In the genomic region with DNA sequence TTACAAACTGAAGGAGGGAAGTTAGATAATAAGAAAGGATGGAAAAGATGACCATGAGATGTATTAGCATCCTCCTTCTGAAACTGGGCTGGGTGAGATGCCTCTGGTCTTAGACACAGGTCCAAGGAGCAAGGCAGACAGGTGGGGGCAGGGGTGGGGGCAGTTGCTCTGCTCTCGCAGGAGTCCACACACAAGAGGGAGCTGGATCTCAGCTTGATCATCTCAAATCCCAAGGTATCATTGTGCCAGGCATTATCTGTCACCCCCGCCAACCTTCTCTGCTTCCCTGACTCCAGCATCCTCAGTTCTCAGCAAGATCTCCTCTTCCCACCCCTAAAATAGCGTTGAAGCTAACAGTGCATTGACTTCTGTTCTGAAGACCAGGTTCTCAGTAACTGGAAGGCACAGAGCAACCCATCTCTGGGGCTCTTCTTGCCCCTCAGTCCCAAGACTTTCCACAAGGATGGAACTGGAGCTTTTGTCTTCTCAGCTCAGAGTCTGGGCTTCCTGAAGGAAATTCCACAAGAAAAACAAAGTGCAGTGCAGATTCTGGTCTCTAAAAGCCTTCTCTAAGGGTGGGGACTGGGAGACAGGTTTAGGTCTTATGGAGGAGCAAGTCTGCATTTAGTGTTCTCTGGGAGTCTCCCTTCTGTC, we compare ENCODE assay signal across 8 cellular contexts. TPM values are rescaled to one million over a fixed set of nuclear protein-coding genes. Genes with fewer than 3 reads are reported as not detected.
A peak's percentile ranks its signal among the peaks of the same experiment; 100 is the strongest.
DNase-seq lines count a peak whose midpoint lies in the region; ATAC-seq, FAIRE-seq and TF ChIP-seq lines count a peak whose summit lies in the region.

No MANE protein-coding gene starts in this region.

- FAIRE-seq in HepG2 (lab: Jason Lieb, UNC), result peak; percentile 34

- H3K4me2 ChIP-seq in HepG2 (ENCODE audit: low read depth, low read length), result peak overlapping the region; percentile 90

- TF ChIP-seq POLR2A in HepG2 (IDR thresholded peaks at IDR 0.05; ENCODE audit: insufficient read depth in 1 of 2, low read depth in 2 of 2, low read length in 2 of 2) (no peak), thyroid gland (IDR thresholded peaks at IDR 0.05) (no peak)

- peaks cover 70% of the 10 kb centered on the region for H3K36me3 Mint-ChIP-seq in activated T-cell treated with anti-CD3 and anti-CD28 coated beads, Interleukin-2, amount 50 U/mL, for 24 hours (ENCODE audit: low read depth)

- H3K27ac Mint-ChIP-seq in activated T-cell treated with anti-CD3 and anti-CD28 coated beads, Interleukin-2, amount 50 U/mL, for 24 hours, result peak overlapping the region; percentile 96

- no peaks in the 10 kb centered on the region; the same call in none of the 2 replicates for H4K20me1 ChIP-seq in HepG2 (ENCODE audit: insufficient read depth, low read length)

- POLR2A ChIA-PET in HepG2 (lab: Yijun Ruan, JAX), result interaction anchor here (1.2 to 3.5 kb wide), 6 partner anchors 13 to 169 kb away, joined by 4 to 16 read pairs (median 5); a partner anchor contains a TSS

- H3K4me1 ChIP-seq in adipocyte (ENCODE audit: control insufficient read depth, insufficient read depth, low read length) (peaks cover 24% of the 10 kb centered on the region), HepG2 (ENCODE audit: insufficient read depth, low read length) (peaks cover 41% of the 10 kb centered on the region), thyroid gland (peaks cover 16 to 43% of the 10 kb centered on the region in 2 donors)

- TF ChIP-seq EP300 in HepG2 (IDR thresholded peaks at IDR 0.05; ENCODE audit: low read depth in 2 of 2, low read length in 2 of 2) (no peak), HepG2 (CRISPR knock-in tag; IDR thresholded peaks at IDR 0.05; ENCODE audit: borderline replicate concordance) (no peak)

- H3K36me3 ChIP-seq in adipocyte (ENCODE audit: control insufficient read depth, insufficient read depth, low read length, severe bottlenecking) (no peaks in the 10 kb centered on the region), HepG2 (replicated peaks in 1 of 2; ENCODE audit: control insufficient read depth in 1 of 2, insufficient read depth in 2 of 2, low read length in 2 of 2) (peaks cover 0 to 5% of the 10 kb centered on the region in 2 experiments; a peak in 2 of 5 replicates), thyroid gland (no peaks in the 10 kb centered on the region)

- no peaks in the 10 kb centered on the region for H3K27me3 Mint-ChIP-seq in activated T-cell treated with anti-CD3 and anti-CD28 coated beads, Interleukin-2, amount 50 U/mL, for 24 hours

- no peaks in the 10 kb centered on the region for H3K27me3 ChIP-seq in adipocyte (replicated peaks; ENCODE audit: control insufficient read depth, insufficient read depth, low read length)
- no peaks in the 10 kb centered on the region for H3K27me3 ChIP-seq in HepG2 (ENCODE audit: control insufficient read depth in 1 of 2, insufficient read depth in 2 of 2, low read length in 2 of 2)
- no peaks in the 10 kb centered on the region for H3K27me3 ChIP-seq in thyroid gland

- no peak for ATAC-seq in HepG2

- H3K27ac ChIP-seq in HepG2 (ENCODE audit: extremely low read length, insufficient read depth, low read length) (no peak overlapping the region), thyroid gland (peak overlapping the region in 2 of 3 donors; percentile 80 to 97)

- H3K9me3 ChIP-seq in adipocyte (ENCODE audit: control insufficient read depth, low read length) (no peaks in the 10 kb centered on the region), HepG2 (ENCODE audit: low read length) (no peaks in the 10 kb centered on the region), thyroid gland (no peaks in the 10 kb centered on the region)

- peaks cover 22% of the 10 kb centered on the region for H3K79me2 ChIP-seq in HepG2 (ENCODE audit: insufficient read depth, low read length)

- peak overlapping the region; percentile 95 for H3K4me3 Mint-ChIP-seq in activated T-cell treated with anti-CD3 and anti-CD28 coated beads, Interleukin-2, amount 50 U/mL, for 24 hours

- no peak for TF ChIP-seq CTCF in HepG2 (CRISPR knock-in tag; IDR thresholded peaks at IDR 0.05)
- TF ChIP-seq CTCF in thyroid gland (IDR thresholded peaks at IDR 0.05), result no peak

- in situ Hi-C loops in HepG2 (cut with HindIII; ENCODE audit: extremely low pct_ligation_motif_present, low pct_unique_long_range_greater_than_20kb), result loop anchor here (25.0 kb wide), 1 partner anchor 259 kb away; a partner anchor contains a TSS

- no peak for DNase-seq in activated T-cell treated with anti-CD3 and anti-CD28 coated beads, Interleukin-2, amount 50 U/mL, for 24 hours
- no peak for DNase-seq in activated T-cell treated with anti-CD3 and anti-CD28 coated beads for 4 hours
- DNase-seq in adipocyte (ENCODE audit: low read depth), result peak; percentile 9
- no peak for DNase-seq in HepG2 (ENCODE audit: low spot score)
- no peak for DNase-seq in thyroid gland
- no peak for DNase-seq in GOT3 (lab: John Stamatoyannopoulos, UW)
- no peak for DNase-seq in glomerular visceral epithelial cell (ENCODE audit: extremely low spot score)
- DNase-seq in activated effector memory CD4-positive, alpha-beta T cell treated with anti-CD3 and anti-CD28 coated beads, Interleukin-2, amount 50 U/mL, for 16 hours, result no peak

- H3K9ac ChIP-seq in adipocyte (ENCODE audit: low read length), result peak overlapping the region; percentile 90
- H3K9ac ChIP-seq in HepG2 (ENCODE audit: insufficient read depth, low read depth, low read length), result peak overlapping the region; percentile 83

- 40% methylated on average over 3 of the region's 3 CpGs for WGBS in HepG2 (ENCODE audit: low lambda C conversion rate)
- WGBS in thyroid gland, 2 donors, result 54 to 67% methylated on average over 3 of the region's 3 CpGs

- CTCF ChIA-PET in HepG2 (lab: Yijun Ruan, JAX; ENCODE audit: low intra/inter-chr PET ratio, low total read pairs), result no interaction called here

- peaks cover 78% of the 10 kb centered on the region for H3K4me1 Mint-ChIP-seq in activated T-cell treated with anti-CD3 and anti-CD28 coated beads, Interleukin-2, amount 50 U/mL, for 24 hours (ENCODE audit: low read depth)

- no peak overlapping the region for H2AFZ ChIP-seq in HepG2 (ENCODE audit: low read length)

- H3K4me3 ChIP-seq in adipocyte (ENCODE audit: low read length), result peak overlapping the region; percentile 93
- H3K4me3 ChIP-seq in HepG2 (replicated peaks in 1 of 3; ENCODE audit: insufficient read depth in 1 of 3, low read depth in 2 of 3, low read length in 3 of 3), result peak overlapping the region; percentile 76 to 93 (median 89); a peak in 5 of 6 replicates
- no peak overlapping the region for H3K4me3 ChIP-seq in thyroid gland (replicated peaks in 1 of 3)

- intact Hi-C loops in HepG2 (cut with micrococcal nuclease; ENCODE audit: unreplicated experiment), result loop anchor here (5.0 kb wide), 1 partner anchor 134 kb away; no protein-coding TSS in a partner anchor
- intact Hi-C loops in thyroid gland (cut with DNase I), result no loop called here

- no peak for TF ChIP-seq RAD21 in HepG2 (CRISPR knock-in tag; IDR thresholded peaks at IDR 0.05)

- H3K9me3 Mint-ChIP-seq in activated T-cell treated with anti-CD3 and anti-CD28 coated beads, Interleukin-2, amount 50 U/mL, for 24 hours, result no peaks in the 10 kb centered on the region

- no TSS peak for BruUV-seq in HepG2 (replicated peaks; lab: Mats Ljungman, UMichigan)

RNA-seq across cellular contexts. Expression of a gene that starts 1.6 kb away (rescaled TPM):
- 54.3 and 60.7 TPM in 2 replicates for total RNA-seq in HepG2 (2016; rRNA removed; fragmentation: Illumina TruSeq; extraction: Trizol)
- total RNA-seq in HepG2 (2016; cell fraction: cytosol; rRNA removed; fragmentation: Illumina TruSeq; extraction: Trizol; ENCODE audit: low read depth), result 21.0 and 27.1 TPM in 2 replicates
- 53.0 and 55.0 TPM in 2 replicates for total RNA-seq in HepG2 (2016; cell fraction: insoluble cytoplasmic fraction; rRNA removed; fragmentation: Illumina TruSeq; extraction: Trizol)
- 55.4 and 58.7 TPM in 2 replicates for total RNA-seq in HepG2 (2016; cell fraction: membrane; rRNA removed; fragmentation: Illumina TruSeq; extraction: Trizol)
- total RNA-seq in HepG2 (2016; cell fraction: nucleus; rRNA removed; fragmentation: Illumina TruSeq; extraction: Trizol), result 31.5 and 32.6 TPM in 2 replicates
- polyA plus RNA-seq in HepG2 (2011; rRNA removed), result 54.5 and 60.6 TPM in 2 replicates
- 66.4 and 77.9 TPM in 2 replicates for polyA plus RNA-seq in HepG2 (2011; cell fraction: cytosol; rRNA removed)
- 62.5 and 67.8 TPM in 2 replicates for polyA plus RNA-seq in HepG2 (2011; cell fraction: nucleus; rRNA removed)
- 42.3 and 50.0 TPM in 2 replicates for polyA plus RNA-seq in HepG2 (2012)
- 27.5 and 28.8 TPM in 2 replicates for polyA plus RNA-seq in HepG2 (2016; cell fraction: cytosol; fragmentation: Illumina TruSeq; extraction: Trizol; ENCODE audit: low read depth)
- polyA plus RNA-seq in HepG2 (2016; cell fraction: insoluble cytoplasmic fraction; fragmentation: Illumina TruSeq; extraction: Trizol; ENCODE audit: low read depth), result 48.1 and 64.0 TPM in 2 replicates
- polyA plus RNA-seq in HepG2 (2016; cell fraction: membrane; fragmentation: Illumina TruSeq; extraction: Trizol; ENCODE audit: low read depth), result 49.0 and 54.8 TPM in 2 replicates
- 64.4 and 67.0 TPM in 2 replicates for polyA plus RNA-seq in HepG2 (2016; cell fraction: nucleus; fragmentation: Illumina TruSeq; extraction: Trizol; ENCODE audit: insufficient read depth, low read depth)
- 124 and 166 TPM in 2 replicates for polyA minus RNA-seq in HepG2 (2011; rRNA and poly(A)+ RNA removed; ENCODE audit: low replicate concordance)
- 35.9 and 59.2 TPM in 2 replicates for polyA minus RNA-seq in HepG2 (2011; cell fraction: cytosol; rRNA and poly(A)+ RNA removed)
- 14.0 and 19.0 TPM in 2 replicates for polyA minus RNA-seq in HepG2 (2011; cell fraction: nucleus; rRNA and poly(A)+ RNA removed)
- 10 to 100 TPM; 55.0 to 75.0 (median 62.7) TPM for total RNA-seq in thyroid gland

RNA-seq across cellular contexts. Expression of a gene that starts 7.0 kb away (rescaled TPM):
- total RNA-seq in HepG2 (2016; rRNA removed; fragmentation: Illumina TruSeq; extraction: Trizol) (7.6 and 12.6 TPM in 2 replicates), thyroid gland (10 to 100 TPM; 10.6 to 16.2 (median 13.3) TPM)
- 3.8 and 4.4 TPM in 2 replicates for total RNA-seq in HepG2 (2016; cell fraction: cytosol; rRNA removed; fragmentation: Illumina TruSeq; extraction: Trizol; ENCODE audit: low read depth)
- 6.5 and 14.0 TPM in 2 replicates for total RNA-seq in HepG2 (2016; cell fraction: insoluble cytoplasmic fraction; rRNA removed; fragmentation: Illumina TruSeq; extraction: Trizol)
- 8.0 and 9.3 TPM in 2 replicates for total RNA-seq in HepG2 (2016; cell fraction: membrane; rRNA removed; fragmentation: Illumina TruSeq; extraction: Trizol)
- total RNA-seq in HepG2 (2016; cell fraction: nucleus; rRNA removed; fragmentation: Illumina TruSeq; extraction: Trizol), result 9.7 and 11.6 TPM in 2 replicates
- polyA plus RNA-seq in HepG2 (2011; rRNA removed), result 11.8 and 14.9 TPM in 2 replicates
- polyA plus RNA-seq in HepG2 (2011; cell fraction: cytosol; rRNA removed), result 17.3 and 17.4 TPM in 2 replicates
- 8.7 and 11.2 TPM in 2 replicates for polyA plus RNA-seq in HepG2 (2011; cell fraction: nucleus; rRNA removed)
- polyA plus RNA-seq in HepG2 (2012), result 3.6 and 6.3 TPM in 2 replicates
- 4.0 and 5.3 TPM in 2 replicates for polyA plus RNA-seq in HepG2 (2016; cell fraction: cytosol; fragmentation: Illumina TruSeq; extraction: Trizol; ENCODE audit: low read depth)
- 8.0 and 9.0 TPM in 2 replicates for polyA plus RNA-seq in HepG2 (2016; cell fraction: insoluble cytoplasmic fraction; fragmentation: Illumina TruSeq; extraction: Trizol; ENCODE audit: low read depth)
- 7.0 and 7.5 TPM in 2 replicates for polyA plus RNA-seq in HepG2 (2016; cell fraction: membrane; fragmentation: Illumina TruSeq; extraction: Trizol; ENCODE audit: low read depth)
- polyA plus RNA-seq in HepG2 (2016; cell fraction: nucleus; fragmentation: Illumina TruSeq; extraction: Trizol; ENCODE audit: insufficient read depth, low read depth), result 20.2 and 21.1 TPM in 2 replicates
- polyA minus RNA-seq in HepG2 (2011; rRNA and poly(A)+ RNA removed; ENCODE audit: low replicate concordance), result 15.0 and 24.2 TPM in 2 replicates
- 5.9 and 8.7 TPM in 2 replicates for polyA minus RNA-seq in HepG2 (2011; cell fraction: cytosol; rRNA and poly(A)+ RNA removed)
- polyA minus RNA-seq in HepG2 (2011; cell fraction: nucleus; rRNA and poly(A)+ RNA removed), result 5.2 and 7.8 TPM in 2 replicates

RNA-seq across cellular contexts. Expression of a gene that starts 41.1 kb away (rescaled TPM):
- 46.9 and 50.7 TPM in 2 replicates for total RNA-seq in HepG2 (2016; rRNA removed; fragmentation: Illumina TruSeq; extraction: Trizol)
- total RNA-seq in HepG2 (2016; cell fraction: cytosol; rRNA removed; fragmentation: Illumina TruSeq; extraction: Trizol; ENCODE audit: low read depth), result 8.5 and 10.0 TPM in 2 replicates
- 48.8 and 50.6 TPM in 2 replicates for total RNA-seq in HepG2 (2016; cell fraction: insoluble cytoplasmic fraction; rRNA removed; fragmentation: Illumina TruSeq; extraction: Trizol)
- total RNA-seq in HepG2 (2016; cell fraction: membrane; rRNA removed; fragmentation: Illumina TruSeq; extraction: Trizol), result 17.1 and 19.7 TPM in 2 replicates
- 28.7 and 36.3 TPM in 2 replicates for total RNA-seq in HepG2 (2016; cell fraction: nucleus; rRNA removed; fragmentation: Illumina TruSeq; extraction: Trizol)
- 72.2 and 73.5 TPM in 2 replicates for polyA plus RNA-seq in HepG2 (2011; rRNA removed)
- polyA plus RNA-seq in HepG2 (2011; cell fraction: cytosol; rRNA removed), result 72.3 and 85.9 TPM in 2 replicates
- polyA plus RNA-seq in HepG2 (2011; cell fraction: nucleus; rRNA removed), result 55.6 and 60.0 TPM in 2 replicates
- polyA plus RNA-seq in HepG2 (2012), result 42.4 and 45.1 TPM in 2 replicates
- 13.8 and 14.3 TPM in 2 replicates for polyA plus RNA-seq in HepG2 (2016; cell fraction: cytosol; fragmentation: Illumina TruSeq; extraction: Trizol; ENCODE audit: low read depth)
- 78.5 and 84.9 TPM in 2 replicates for polyA plus RNA-seq in HepG2 (2016; cell fraction: insoluble cytoplasmic fraction; fragmentation: Illumina TruSeq; extraction: Trizol; ENCODE audit: low read depth)
- polyA plus RNA-seq in HepG2 (2016; cell fraction: membrane; fragmentation: Illumina TruSeq; extraction: Trizol; ENCODE audit: low read depth), result 24.1 and 26.2 TPM in 2 replicates
- 72.4 and 76.9 TPM in 2 replicates for polyA plus RNA-seq in HepG2 (2016; cell fraction: nucleus; fragmentation: Illumina TruSeq; extraction: Trizol; ENCODE audit: insufficient read depth, low read depth)
- polyA minus RNA-seq in HepG2 (2011; rRNA and poly(A)+ RNA removed; ENCODE audit: low replicate concordance), result 142 and 176 TPM in 2 replicates
- 44.2 and 52.7 TPM in 2 replicates for polyA minus RNA-seq in HepG2 (2011; cell fraction: cytosol; rRNA and poly(A)+ RNA removed)
- 29.7 and 30.6 TPM in 2 replicates for polyA minus RNA-seq in HepG2 (2011; cell fraction: nucleus; rRNA and poly(A)+ RNA removed)
- total RNA-seq in thyroid gland, result 10 to 100 TPM; 23.1 to 59.3 (median 41.2) TPM

RNA-seq across cellular contexts. Expression of a gene that starts 53.3 kb away (rescaled TPM):
- total RNA-seq in HepG2 (2016; rRNA removed; fragmentation: Illumina TruSeq; extraction: Trizol), result 3.5 and 4.7 TPM in 2 replicates
- 1.7 and 2.5 TPM in 2 replicates for total RNA-seq in HepG2 (2016; cell fraction: cytosol; rRNA removed; fragmentation: Illumina TruSeq; extraction: Trizol; ENCODE audit: low read depth)
- total RNA-seq in HepG2 (2016; cell fraction: insoluble cytoplasmic fraction; rRNA removed; fragmentation: Illumina TruSeq; extraction: Trizol), result 2.9 and 3.4 TPM in 2 replicates
- 7.9 and 9.0 TPM in 2 replicates for total RNA-seq in HepG2 (2016; cell fraction: membrane; rRNA removed; fragmentation: Illumina TruSeq; extraction: Trizol)
- 2.9 and 4.4 TPM in 2 replicates for total RNA-seq in HepG2 (2016; cell fraction: nucleus; rRNA removed; fragmentation: Illumina TruSeq; extraction: Trizol)
- polyA plus RNA-seq in HepG2 (2011; rRNA removed), result 7.3 TPM in 2 replicates
- 8.0 and 8.4 TPM in 2 replicates for polyA plus RNA-seq in HepG2 (2011; cell fraction: cytosol; rRNA removed)
- polyA plus RNA-seq in HepG2 (2011; cell fraction: nucleus; rRNA removed), result 11.3 and 13.9 TPM in 2 replicates
- 9.8 and 13.0 TPM in 2 replicates for polyA plus RNA-seq in HepG2 (2012)
- polyA plus RNA-seq in HepG2 (2016; cell fraction: cytosol; fragmentation: Illumina TruSeq; extraction: Trizol; ENCODE audit: low read depth), result 4.0 and 4.6 TPM in 2 replicates
- 9.3 and 13.6 TPM in 2 replicates for polyA plus RNA-seq in HepG2 (2016; cell fraction: insoluble cytoplasmic fraction; fragmentation: Illumina TruSeq; extraction: Trizol; ENCODE audit: low read depth)
- polyA plus RNA-seq in HepG2 (2016; cell fraction: membrane; fragmentation: Illumina TruSeq; extraction: Trizol; ENCODE audit: low read depth), result 14.0 and 18.6 TPM in 2 replicates
- 10.1 and 11.0 TPM in 2 replicates for polyA plus RNA-seq in HepG2 (2016; cell fraction: nucleus; fragmentation: Illumina TruSeq; extraction: Trizol; ENCODE audit: insufficient read depth, low read depth)
- 14.1 and 27.8 TPM in 2 replicates for polyA minus RNA-seq in HepG2 (2011; rRNA and poly(A)+ RNA removed; ENCODE audit: low replicate concordance)
- 12.3 and 12.7 TPM in 2 replicates for polyA minus RNA-seq in HepG2 (2011; cell fraction: cytosol; rRNA and poly(A)+ RNA removed)
- 12.6 and 12.8 TPM in 2 replicates for polyA minus RNA-seq in HepG2 (2011; cell fraction: nucleus; rRNA and poly(A)+ RNA removed)
- 10 to 100 TPM; 14.1 to 22.6 (median 15.8) TPM for total RNA-seq in thyroid gland

RNA-seq across cellular contexts. Expression of a gene that starts 55.4 kb away (rescaled TPM):
- total RNA-seq in HepG2 (2016; rRNA removed; fragmentation: Illumina TruSeq; extraction: Trizol) (9.8 and 10.0 TPM in 2 replicates), thyroid gland (10 to 100 TPM; 22.0 to 62.9 (median 60.1) TPM)
- 38.8 and 40.7 TPM in 2 replicates for total RNA-seq in HepG2 (2016; cell fraction: cytosol; rRNA removed; fragmentation: Illumina TruSeq; extraction: Trizol; ENCODE audit: low read depth)
- 6.6 and 12.3 TPM in 2 replicates for total RNA-seq in HepG2 (2016; cell fraction: insoluble cytoplasmic fraction; rRNA removed; fragmentation: Illumina TruSeq; extraction: Trizol)
- total RNA-seq in HepG2 (2016; cell fraction: membrane; rRNA removed; fragmentation: Illumina TruSeq; extraction: Trizol), result 20.1 and 21.2 TPM in 2 replicates
- total RNA-seq in HepG2 (2016; cell fraction: nucleus; rRNA removed; fragmentation: Illumina TruSeq; extraction: Trizol), result 11.6 and 13.5 TPM in 2 replicates
- polyA plus RNA-seq in HepG2 (2011; rRNA removed), result 17.1 and 23.9 TPM in 2 replicates
- 9.0 and 10.2 TPM in 2 replicates for polyA plus RNA-seq in HepG2 (2011; cell fraction: cytosol; rRNA removed)
- 40.3 and 44.7 TPM in 2 replicates for polyA plus RNA-seq in HepG2 (2011; cell fraction: nucleus; rRNA removed)
- 12.4 and 17.6 TPM in 2 replicates for polyA plus RNA-seq in HepG2 (2012)
- polyA plus RNA-seq in HepG2 (2016; cell fraction: cytosol; fragmentation: Illumina TruSeq; extraction: Trizol; ENCODE audit: low read depth), result 2.7 and 2.8 TPM in 2 replicates
- polyA plus RNA-seq in HepG2 (2016; cell fraction: insoluble cytoplasmic fraction; fragmentation: Illumina TruSeq; extraction: Trizol; ENCODE audit: low read depth), result 11.3 and 15.3 TPM in 2 replicates
- polyA plus RNA-seq in HepG2 (2016; cell fraction: membrane; fragmentation: Illumina TruSeq; extraction: Trizol; ENCODE audit: low read depth), result 9.9 and 10.4 TPM in 2 replicates
- polyA plus RNA-seq in HepG2 (2016; cell fraction: nucleus; fragmentation: Illumina TruSeq; extraction: Trizol; ENCODE audit: insufficient read depth, low read depth), result 39.1 and 44.1 TPM in 2 replicates
- polyA minus RNA-seq in HepG2 (2011; rRNA and poly(A)+ RNA removed; ENCODE audit: low replicate concordance), result 32.1 and 43.1 TPM in 2 replicates
- 13.8 and 18.0 TPM in 2 replicates for polyA minus RNA-seq in HepG2 (2011; cell fraction: cytosol; rRNA and poly(A)+ RNA removed)
- polyA minus RNA-seq in HepG2 (2011; cell fraction: nucleus; rRNA and poly(A)+ RNA removed), result 23.6 and 28.2 TPM in 2 replicates

Comparison
In these comparisons a context has a peak if more than half of its experiments do, and no peak if none do; other contexts are left out.
1. H3K4me3 ChIP-seq: peak in adipocyte (single experiment) and HepG2 (3 of 3); none in thyroid gland (0 of 3).